12 cellular contexts compared by ENCODE assay signal in genomic region chr17:40486513-40487370, GRCh38. TPM values are rescaled to one million over a fixed set of nuclear protein-coding genes. Genes with fewer than 3 reads are reported as not detected.
A peak's percentile ranks its signal among the peaks of the same experiment; 100 is the strongest.
DNase-seq lines count a peak whose midpoint lies in the region; ATAC-seq, FAIRE-seq and TF ChIP-seq lines count a peak whose summit lies in the region.
"Had no signal": no experiment of that assay in that cellular context is flagged by ENCODE, and none has a peak within 500 bp of the region (broad histone marks: within the 10 kb centered on the region; RNA-seq: fewer than 3 reads in every experiment).

No MANE protein-coding gene starts in this region.

- POLR2A ChIA-PET in HCT116 (lab: Charles Lee): interaction anchor here (0.9 to 1.3 kb wide), 4 partner anchors 11 to 67 kb away, joined by 3 to 6 read pairs (median 4); partner anchors contain the start of gene TNS4

- H3K36me3 Mint-ChIP-seq in astrocyte (ENCODE audit: low read depth, unreplicated experiment) (no peaks in the 10 kb centered on the region), mesothelial cell of epicardium (no peaks in the 10 kb centered on the region)

- H3K4me3 ChIP-seq in HCT116 (replicated peaks in 1 of 2; ENCODE audit: low read depth in 1 of 2, low read length in 2 of 2) (peak overlapping the region in 1 of 2 experiments; percentile 36; a peak in 2 of 4 replicates), astrocyte (ENCODE audit: insufficient read depth, low read depth, low read length) (peak overlapping the region; percentile 27), H7 (ENCODE audit: insufficient read depth, low read depth, low read length) (no peak overlapping the region)

- H3K9ac ChIP-seq in HCT116 (ENCODE audit: low read length): peak overlapping the region; percentile 43
- peak overlapping the region; percentile 82 for H3K9ac ChIP-seq in astrocyte (ENCODE audit: low read length)

- H3K27me3 ChIP-seq in HCT116 (ENCODE audit: insufficient read depth, low read length): no peaks in the 10 kb centered on the region
- no peaks in the 10 kb centered on the region for H3K27me3 ChIP-seq in astrocyte (ENCODE audit: insufficient read depth, low read length)
- H3K27me3 ChIP-seq in H7 (ENCODE audit: control insufficient read depth, insufficient read depth, low read length): no peaks in the 10 kb centered on the region

- peak; percentile 54 for FAIRE-seq in astrocyte (lab: Jason Lieb, UNC)
- FAIRE-seq: G401.6 had no signal

- H3K4me1 ChIP-seq in HCT116 (ENCODE audit: control insufficient read depth in 1 of 2, insufficient read depth in 2 of 2, low read length in 2 of 2) (peaks cover 64 to 91% of the 10 kb centered on the region in 2 experiments), astrocyte (ENCODE audit: insufficient read depth, low read length) (peaks cover 42% of the 10 kb centered on the region)

- DNase-seq in AG08395 (ENCODE audit: low spot score): peak; percentile 41
- DNase-seq in HCT116 (ENCODE audit: low read depth, low spot score): peak; percentile 37
- peak; percentile 89 for DNase-seq in astrocyte (ENCODE audit: low read depth)
- DNase-seq in mesothelial cell of epicardium (ENCODE audit: low spot score in 2 of 2, unreplicated experiment in 2 of 2): no peak
- DNase-seq in sciatic nerve (ENCODE audit: low spot score): no peak
- no peak for DNase-seq in H7
- DNase-seq: NCI-H1092 treated with DMSO at 0.1 percent for 48 hours had no signal

- peaks cover 2 to 13% of the 10 kb centered on the region in 2 experiments; a peak in 3 of 4 replicates for H3K36me3 ChIP-seq in HCT116 (ENCODE audit: control insufficient read depth in 1 of 2, insufficient read depth in 2 of 2, low read length in 2 of 2)
- H3K36me3 ChIP-seq in astrocyte (ENCODE audit: insufficient read depth, low read length): no peaks in the 10 kb centered on the region
- H3K36me3 ChIP-seq in H7 (replicated peaks; ENCODE audit: control insufficient read depth, insufficient read depth, low read length): no peaks in the 10 kb centered on the region

- H4K20me1 ChIP-seq in HCT116 (ENCODE audit: insufficient read depth): no peaks in the 10 kb centered on the region
- no peaks in the 10 kb centered on the region for H4K20me1 ChIP-seq in astrocyte (ENCODE audit: insufficient read depth, low read length)

- TF ChIP-seq RAD21 in HCT116 (IDR thresholded peaks at IDR 0.05; ENCODE audit: low read depth): no peak

- H3K27me3 Mint-ChIP-seq in astrocyte (ENCODE audit: low read depth, unreplicated experiment) (no peaks in the 10 kb centered on the region), mesothelial cell of epicardium (ENCODE audit: low read depth) (no peaks in the 10 kb centered on the region)

- no peaks in the 10 kb centered on the region for H3K9me3 ChIP-seq in HCT116 (ENCODE audit: control insufficient read depth in 1 of 2, insufficient read depth in 1 of 2, low read depth in 1 of 2, low read length in 2 of 2)
- H3K9me3 ChIP-seq in astrocyte (ENCODE audit: insufficient read depth, low read depth, low read length): no peaks in the 10 kb centered on the region

- TF ChIP-seq CTCF in HCT116 (IDR thresholded peaks at IDR 0.05 in 2 of 3, conservative IDR thresholded peaks at IDR 0.05 in 1 of 3; ENCODE audit: borderline replicate concordance in 1 of 3, insufficient read depth in 1 of 3, low read depth in 2 of 3, low read length in 2 of 3) (no peak), astrocyte (IDR thresholded peaks at IDR 0.05; ENCODE audit: insufficient read depth, low read depth, low read length) (no peak), mesothelial cell of epicardium (IDR thresholded peaks at IDR 0.05; ENCODE audit: unreplicated experiment) (no peak)

- H3K27ac Mint-ChIP-seq in astrocyte (ENCODE audit: unreplicated experiment): peak overlapping the region; percentile 97
- H3K27ac Mint-ChIP-seq in mesothelial cell of epicardium: peak overlapping the region; percentile 3

- intact Hi-C loops in HCT116 (cut with micrococcal nuclease) (no loop called here), sciatic nerve (cut with DNase I) (no loop called here)

- RAD21 ChIA-PET in HCT116 (lab: Charles Lee; ENCODE audit: low non-redundant PET in 1 of 2, low total read pairs in 2 of 2, uncharacterized antibody in 2 of 2, unreplicated experiment in 2 of 2): interaction anchor here (1.0 kb wide), 2 partner anchors 47 kb away, joined by 3 to 5 read pairs; no protein-coding TSS in a partner anchor

- H3K79me2 ChIP-seq in HCT116 (ENCODE audit: insufficient read depth, low read length) (no peaks in the 10 kb centered on the region), astrocyte (ENCODE audit: insufficient read depth, low read length) (no peaks in the 10 kb centered on the region)

- no peak; the same call in 1 of the 2 replicates for ATAC-seq in HCT116
- no peak for ATAC-seq in sciatic nerve
- ATAC-seq in HG02981 (IDR thresholded peaks at IDR 0.05; ENCODE audit: unreplicated experiment): no peak
- ATAC-seq in GM18868 (IDR thresholded peaks at IDR 0.05; ENCODE audit: unreplicated experiment): no peak

- no peak overlapping the region for H2AFZ ChIP-seq in HCT116 (ENCODE audit: low read depth, low read length, poor library complexity, severe bottlenecking)
- H2AFZ ChIP-seq in astrocyte (ENCODE audit: low read depth, low read length): no peak overlapping the region

- H3K4me1 Mint-ChIP-seq in astrocyte (ENCODE audit: low read depth, unreplicated experiment) (peaks cover 42% of the 10 kb centered on the region), mesothelial cell of epicardium (peaks cover 36% of the 10 kb centered on the region)

- BruUV-seq in HCT116 (replicated peaks; lab: Mats Ljungman, UMichigan): no TSS peak

- CTCF ChIA-PET in HCT116 (lab: Charles Lee): interaction anchor here (1.5 kb wide), 1 partner anchor 10 kb away, joined by 9 read pairs; no protein-coding TSS in a partner anchor

- no peak for TF ChIP-seq POLR2A in HCT116 (IDR thresholded peaks at IDR 0.05; ENCODE audit: borderline replicate concordance, extremely low read depth, insufficient read depth, insufficient read length)

- H3K27ac ChIP-seq in HCT116 (ENCODE audit: low read depth, low read length) (peak overlapping the region; percentile 49), astrocyte (ENCODE audit: low read depth, low read length) (peak overlapping the region; percentile 96)

- no peaks in the 10 kb centered on the region for H3K9me3 Mint-ChIP-seq in astrocyte (ENCODE audit: unreplicated experiment)
- H3K9me3 Mint-ChIP-seq in mesothelial cell of epicardium: no peaks in the 10 kb centered on the region

- H3K4me2 ChIP-seq in HCT116 (ENCODE audit: low read length) (peak overlapping the region; percentile 72), astrocyte (ENCODE audit: low read length) (peak overlapping the region; percentile 86)

- no peaks in the 10 kb centered on the region for H3K9me2 ChIP-seq in HCT116 (ENCODE audit: insufficient read depth)

- peak overlapping the region; percentile 61 for H3K4me3 Mint-ChIP-seq in astrocyte (ENCODE audit: unreplicated experiment)
- H3K4me3 Mint-ChIP-seq in mesothelial cell of epicardium: no peak overlapping the region

TF ChIP-seq in HCT116, 20 proteins besides CTCF, POLR2A, EP300 and RAD21:
- TF ChIP-seq ZNF274 (IDR thresholded peaks at IDR 0.05; ENCODE audit: low read depth, low read length): no peak
- peak; percentile 71; the same call in 1 of the 2 replicates for TF ChIP-seq CEBPB (IDR thresholded peaks at IDR 0.05; ENCODE audit: low read depth)
- TF ChIP-seq, protein P1, sequence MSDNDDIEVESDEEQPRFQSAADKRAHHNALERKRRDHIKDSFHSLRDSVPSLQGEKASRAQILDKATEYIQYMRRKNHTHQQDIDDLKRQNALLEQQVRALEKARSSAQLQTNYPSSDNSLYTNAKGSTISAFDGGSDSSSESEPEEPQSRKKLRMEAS (IDR thresholded peaks at IDR 0.05): peak; percentile 48; the same call in 1 of the 2 replicates

RNA-seq across cellular contexts. Expression of gene TNS4, which starts 14.7 kb away (rescaled TPM):
- total RNA-seq in HCT116 (2021; ENCODE audit: unreplicated experiment) (36.6 TPM), astrocyte (not detected in 2 replicates), mesothelial cell of epicardium (0.07 TPM in 1 of 3 replicates, not detected in the others), sciatic nerve (0.36 TPM)
- 7.4 and 9.3 TPM in 2 replicates for polyA plus RNA-seq in HCT116 (2012)
- total RNA-seq in H7 (2014; rRNA removed; shearing (Covaris generic)): 0.14 and 0.18 TPM in 2 replicates
- total RNA-seq: dermis microvascular lymphatic vessel endothelial cell had no signal
- polyA plus RNA-seq: neural cell had no signal

RNA-seq across cellular contexts. Expression of gene IGFBP4, which starts 43.5 kb away (rescaled TPM):
- total RNA-seq in HCT116 (2021; ENCODE audit: unreplicated experiment): 2.0 TPM
- 0.34 TPM in 1 of 2 replicates, not detected in the other for polyA plus RNA-seq in HCT116 (2012)
- total RNA-seq in astrocyte: 134 and 142 TPM in 2 replicates
- 106 to 111 TPM (median 108 TPM) in 3 replicates for total RNA-seq in mesothelial cell of epicardium
- total RNA-seq in sciatic nerve: 680 TPM
- 24.6 and 31.8 TPM in 2 replicates for total RNA-seq in H7 (2014; rRNA removed; shearing (Covaris generic))

Comparison
In these comparisons a context has a peak if more than half of its experiments do, and no peak if none do; other contexts are left out.
1. DNase-seq: peak in AG08395 (single experiment), HCT116 (single experiment) and astrocyte (single experiment); none in mesothelial cell of epicardium (0 of 2), sciatic nerve (single experiment) and H7 (single experiment).
2. RNA of gene TNS4, which starts 14.7 kb away (total RNA-seq): 36.6 TPM in HCT116 (single experiment); 0.36 TPM in sciatic nerve (single experiment), 0.14 to 0.18 TPM in H7, not detected in astrocyte and 0.07 TPM in mesothelial cell of epicardium; every median in the first group is over 10 times any median in the second.